ENCODE assay signal across 1 cellular context in genomic region chr1:156689035-156689959, GRCh38.
TF ChIP-seq lines count a peak whose summit lies in the region.

No MANE protein-coding gene starts in this region.

TF ChIP-seq in HepG2, 621 proteins besides CTCF, POLR2A, EP300 and RAD21 (continued from another document and continues in another):
- TF ChIP-seq RFXAP (CRISPR knock-in tag; IDR thresholded peaks at IDR 0.05; ENCODE audit: borderline replicate concordance): no peak; the same call in 1 of the 2 replicates
- TF ChIP-seq PBX2 (CRISPR knock-in tag; IDR thresholded peaks at IDR 0.05): no peak
- TF ChIP-seq KMT2A (CRISPR knock-in tag; IDR thresholded peaks at IDR 0.05): 0 out of 2 replicates have a peak, but pooled peaks have one; percentile 19
- TF ChIP-seq, protein P1, sequence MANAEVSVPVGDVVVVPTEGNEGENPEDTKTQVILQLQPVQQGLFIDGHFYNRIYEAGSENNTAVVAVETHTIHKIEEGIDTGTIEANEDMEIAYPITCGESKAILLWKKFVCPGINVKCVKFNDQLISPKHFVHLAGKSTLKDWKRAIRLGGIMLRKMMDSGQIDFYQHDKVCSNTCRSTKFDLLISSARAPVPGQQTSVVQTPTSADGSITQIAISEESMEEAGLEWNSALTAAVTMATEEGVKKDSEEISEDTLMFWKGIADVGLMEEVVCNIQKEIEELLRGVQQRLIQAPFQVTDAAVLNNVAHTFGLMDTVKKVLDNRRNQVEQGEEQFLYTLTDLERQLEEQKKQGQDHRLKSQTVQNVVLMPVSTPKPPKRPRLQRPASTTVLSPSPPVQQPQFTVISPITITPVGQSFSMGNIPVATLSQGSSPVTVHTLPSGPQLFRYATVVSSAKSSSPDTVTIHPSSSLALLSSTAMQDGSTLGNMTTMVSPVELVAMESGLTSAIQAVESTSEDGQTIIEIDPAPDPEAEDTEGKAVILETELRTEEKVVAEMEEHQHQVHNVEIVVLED (CRISPR knock-in tag; IDR thresholded peaks at IDR 0.05; ENCODE audit: borderline replicate concordance): no peak
- no peak for TF ChIP-seq SIN3B (IDR thresholded peaks at IDR 0.05; ENCODE audit: low read length)
- no peak for TF ChIP-seq ZNF235 (CRISPR knock-in tag; IDR thresholded peaks at IDR 0.05; ENCODE audit: borderline replicate concordance)
- TF ChIP-seq ZNF777 (CRISPR knock-in tag; IDR thresholded peaks at IDR 0.05): 0 out of 2 replicates have a peak, but pooled peaks have one; percentile 31
- no peak for TF ChIP-seq SMARCE1 (IDR thresholded peaks at IDR 0.05; ENCODE audit: borderline replicate concordance)
- TF ChIP-seq HNF1A (IDR thresholded peaks at IDR 0.05; ENCODE audit: low read depth): no peak
- TF ChIP-seq HNF1A (CRISPR knock-in tag; IDR thresholded peaks at IDR 0.05; ENCODE audit: borderline replicate concordance): no peak
- no peak for TF ChIP-seq ZFP36 (IDR thresholded peaks at IDR 0.05; ENCODE audit: borderline replicate concordance, low read depth, low read length, partially characterized antibody)
- TF ChIP-seq GPN1 (CRISPR knock-in tag; IDR thresholded peaks at IDR 0.05; ENCODE audit: borderline replicate concordance): no peak
- peak; percentile 39 for TF ChIP-seq TEAD3 (CRISPR knock-in tag; optimal IDR thresholded peaks at IDR 0.05; ENCODE audit: borderline replicate concordance)
- no peak for TF ChIP-seq ZNF550 (CRISPR knock-in tag; IDR thresholded peaks at IDR 0.05; ENCODE audit: borderline replicate concordance)
- no peak for TF ChIP-seq ZNF446 (CRISPR knock-in tag; IDR thresholded peaks at IDR 0.05)
- TF ChIP-seq HCFC1 (IDR thresholded peaks at IDR 0.05; ENCODE audit: low read depth, low read length): 0 out of 2 replicates have a peak, but pooled peaks have one; percentile 8
- TF ChIP-seq SNAI1 (CRISPR knock-in tag; IDR thresholded peaks at IDR 0.05; ENCODE audit: borderline replicate concordance): no peak
- TF ChIP-seq GTF3A (CRISPR knock-in tag; conservative IDR thresholded peaks at IDR 0.05): no peak
- TF ChIP-seq ZNF724P (CRISPR knock-in tag; IDR thresholded peaks at IDR 0.05; ENCODE audit: borderline replicate concordance): no peak
- TF ChIP-seq ZNF333 (CRISPR knock-in tag; IDR thresholded peaks at IDR 0.05; ENCODE audit: borderline replicate concordance): no peak
- TF ChIP-seq ZNF577 (CRISPR knock-in tag; IDR thresholded peaks at IDR 0.05; ENCODE audit: borderline replicate concordance, low read depth): no peak
- no peak for TF ChIP-seq SP140L (CRISPR knock-in tag; IDR thresholded peaks at IDR 0.05; ENCODE audit: borderline replicate concordance)
- TF ChIP-seq SMAD1 (CRISPR knock-in tag; IDR thresholded peaks at IDR 0.05; ENCODE audit: borderline replicate concordance, low read depth): no peak; the same call in 1 of the 2 replicates
- TF ChIP-seq TGIF2 (CRISPR knock-in tag; IDR thresholded peaks at IDR 0.05): 0 out of 2 replicates have a peak, but pooled peaks have one; percentile 27
- no peak for TF ChIP-seq PITX1 (CRISPR knock-in tag; IDR thresholded peaks at IDR 0.05)
- no peak for TF ChIP-seq GRHL1 (CRISPR knock-in tag; conservative IDR thresholded peaks at IDR 0.05)
- TF ChIP-seq ZNF558 (CRISPR knock-in tag; IDR thresholded peaks at IDR 0.05; ENCODE audit: borderline replicate concordance): no peak
- TF ChIP-seq ZNF788 (CRISPR knock-in tag; IDR thresholded peaks at IDR 0.05; ENCODE audit: borderline replicate concordance): no peak
- TF ChIP-seq ZNF883 (CRISPR knock-in tag; IDR thresholded peaks at IDR 0.05; ENCODE audit: not compliant biosample characterization): no peak
- TF ChIP-seq SMAD9 (CRISPR knock-in tag; IDR thresholded peaks at IDR 0.05): no peak
- TF ChIP-seq KDM5B (CRISPR knock-in tag; IDR thresholded peaks at IDR 0.05; ENCODE audit: borderline replicate concordance): no peak
- TF ChIP-seq, protein P2, sequence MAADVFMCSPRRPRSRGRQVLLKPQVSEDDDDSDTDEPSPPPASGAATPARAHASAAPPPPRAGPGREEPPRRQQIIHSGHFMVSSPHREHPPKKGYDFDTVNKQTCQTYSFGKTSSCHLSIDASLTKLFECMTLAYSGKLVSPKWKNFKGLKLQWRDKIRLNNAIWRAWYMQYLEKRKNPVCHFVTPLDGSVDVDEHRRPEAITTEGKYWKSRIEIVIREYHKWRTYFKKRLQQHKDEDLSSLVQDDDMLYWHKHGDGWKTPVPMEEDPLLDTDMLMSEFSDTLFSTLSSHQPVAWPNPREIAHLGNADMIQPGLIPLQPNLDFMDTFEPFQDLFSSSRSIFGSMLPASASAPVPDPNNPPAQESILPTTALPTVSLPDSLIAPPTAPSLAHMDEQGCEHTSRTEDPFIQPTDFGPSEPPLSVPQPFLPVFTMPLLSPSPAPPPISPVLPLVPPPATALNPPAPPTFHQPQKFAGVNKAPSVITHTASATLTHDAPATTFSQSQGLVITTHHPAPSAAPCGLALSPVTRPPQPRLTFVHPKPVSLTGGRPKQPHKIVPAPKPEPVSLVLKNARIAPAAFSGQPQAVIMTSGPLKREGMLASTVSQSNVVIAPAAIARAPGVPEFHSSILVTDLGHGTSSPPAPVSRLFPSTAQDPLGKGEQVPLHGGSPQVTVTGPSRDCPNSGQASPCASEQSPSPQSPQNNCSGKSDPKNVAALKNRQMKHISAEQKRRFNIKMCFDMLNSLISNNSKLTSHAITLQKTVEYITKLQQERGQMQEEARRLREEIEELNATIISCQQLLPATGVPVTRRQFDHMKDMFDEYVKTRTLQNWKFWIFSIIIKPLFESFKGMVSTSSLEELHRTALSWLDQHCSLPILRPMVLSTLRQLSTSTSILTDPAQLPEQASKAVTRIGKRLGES (CRISPR knock-in tag; IDR thresholded peaks at IDR 0.05; ENCODE audit: borderline replicate concordance): no peak
- no peak for TF ChIP-seq ZNF407 (CRISPR knock-in tag; IDR thresholded peaks at IDR 0.05; ENCODE audit: not compliant biosample characterization)
- no peak for TF ChIP-seq ZNF772 (CRISPR knock-in tag; IDR thresholded peaks at IDR 0.05)
- TF ChIP-seq, protein P3, sequence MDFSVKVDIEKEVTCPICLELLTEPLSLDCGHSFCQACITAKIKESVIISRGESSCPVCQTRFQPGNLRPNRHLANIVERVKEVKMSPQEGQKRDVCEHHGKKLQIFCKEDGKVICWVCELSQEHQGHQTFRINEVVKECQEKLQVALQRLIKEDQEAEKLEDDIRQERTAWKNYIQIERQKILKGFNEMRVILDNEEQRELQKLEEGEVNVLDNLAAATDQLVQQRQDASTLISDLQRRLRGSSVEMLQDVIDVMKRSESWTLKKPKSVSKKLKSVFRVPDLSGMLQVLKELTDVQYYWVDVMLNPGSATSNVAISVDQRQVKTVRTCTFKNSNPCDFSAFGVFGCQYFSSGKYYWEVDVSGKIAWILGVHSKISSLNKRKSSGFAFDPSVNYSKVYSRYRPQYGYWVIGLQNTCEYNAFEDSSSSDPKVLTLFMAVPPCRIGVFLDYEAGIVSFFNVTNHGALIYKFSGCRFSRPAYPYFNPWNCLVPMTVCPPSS (IDR thresholded peaks at IDR 0.05): no peak
